Comparison of ENCODE assay signal across 28 cellular contexts in the genomic region with DNA sequence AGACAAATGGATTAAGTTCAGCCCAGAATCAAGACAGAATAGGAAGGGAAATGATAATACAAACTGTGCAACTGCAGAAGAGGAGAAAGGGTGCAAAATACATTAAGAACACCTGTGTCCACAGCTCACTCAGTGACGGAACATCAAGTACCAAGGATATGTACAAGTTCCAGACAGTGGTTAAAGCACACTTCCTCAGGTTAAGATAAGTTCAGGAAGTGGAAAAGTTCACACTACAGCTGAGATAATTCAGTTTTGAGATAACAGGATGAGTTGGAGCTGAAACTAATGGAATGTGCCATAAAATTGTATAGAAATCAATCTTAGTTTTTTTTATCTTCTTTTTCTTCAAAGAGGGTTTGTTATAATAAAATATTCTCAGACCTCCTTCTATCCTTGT.
"Had no signal": no experiment of that assay in that cellular context is flagged by ENCODE, and none has a peak within 500 bp of the region (broad histone marks: within the 10 kb centered on the region; RNA-seq: fewer than 3 reads in every experiment).

No MANE protein-coding gene starts in this region.

- H3K27ac Mint-ChIP-seq: naive thymus-derived CD8-positive, alpha-beta T cell; natural killer cell treated with Interleukin-12 subunit alpha and Interleukin-12 subunit beta and Interleukin-15 and Interleukin-18, amount 100 ng/mL, for 72 hours; nephron progenitor cell; stimulated activated memory B cell treated with anti-CD40 and anti-IgM and Interleukin-4, amounts not matched to agents 10 μg/mL and 1 μg/mL and 100 μg/mL, for 72 hours; stimulated activated naive CD8-positive, alpha-beta T cell treated with anti-CD3 and anti-CD28 coated beads, Interleukin-15, amount 100 ng/mL, for 72 hours; type B pancreatic cell had no signal

- H3K4me3 Mint-ChIP-seq: naive thymus-derived CD8-positive, alpha-beta T cell; natural killer cell treated with Interleukin-12 subunit alpha and Interleukin-12 subunit beta and Interleukin-15 and Interleukin-18, amount 100 ng/mL, for 72 hours; nephron progenitor cell; neural crest cell; stimulated activated memory B cell treated with anti-CD40 and anti-IgM and Interleukin-4, amounts not matched to agents 10 μg/mL and 1 μg/mL and 100 μg/mL, for 72 hours; stimulated activated naive CD8-positive, alpha-beta T cell treated with anti-CD3 and anti-CD28 coated beads, Interleukin-15, amount 100 ng/mL, for 72 hours; type B pancreatic cell had no signal

- DNase-seq: naive thymus-derived CD8-positive, alpha-beta T cell; nephron progenitor cell; nucleus accumbens; pancreas; right cardiac atrium; spleen; stimulated activated CD4-positive, alpha-beta T cell treated with anti-CD3 and anti-CD28 coated beads, Interleukin-12 subunit alpha, Interleukin-12 subunit beta, amount 100 ng/mL, for 4 hours; stimulated activated CD4-positive, alpha-beta T cell treated with anti-CD3 and anti-CD28 coated beads, Interleukin-1b, Interleukin-23, amount 100 ng/mL, for 48 hours; stimulated activated CD4-positive, alpha-beta T cell treated with anti-CD3 and anti-CD28 coated beads, Interleukin-4, amount 100 ng/mL, for 1 hour; stimulated activated CD4-positive, alpha-beta T cell treated with anti-CD3 and anti-CD28 coated beads, Interleukin-4, amount 100 ng/mL, for 4 hours; stimulated activated CD8-positive, alpha-beta memory T cell treated with anti-CD3 and anti-CD28 coated beads, Interleukin-4, amount 100 ng/mL, for 48 hours; stimulated activated naive CD4-positive, alpha-beta T cell; stimulated activated naive CD8-positive, alpha-beta T cell treated with anti-CD3 and anti-CD28 coated beads, Interleukin-15, amount 100 ng/mL, for 72 hours; stimulated activated naive CD8-positive, alpha-beta T cell treated with anti-CD3 and anti-CD28 coated beads, Interleukin-15, Interleukin-2, amounts not matched to agents 100 U/mL and 50 U/mL, for 24 hours; substantia nigra; testis; tibial artery; transverse colon; upper lobe of right lung; uterus had no signal

- H3K27me3 Mint-ChIP-seq: naive thymus-derived CD8-positive, alpha-beta T cell; natural killer cell treated with Interleukin-12 subunit alpha and Interleukin-12 subunit beta and Interleukin-15 and Interleukin-18, amount 100 ng/mL, for 72 hours; stimulated activated memory B cell treated with anti-CD40 and anti-IgM and Interleukin-4, amounts not matched to agents 10 μg/mL and 1 μg/mL and 100 μg/mL, for 72 hours; stimulated activated naive CD8-positive, alpha-beta T cell treated with anti-CD3 and anti-CD28 coated beads, Interleukin-15, amount 100 ng/mL, for 72 hours had no signal

- H3K4me1 Mint-ChIP-seq: naive thymus-derived CD8-positive, alpha-beta T cell; nephron progenitor cell; neural crest cell; stimulated activated memory B cell treated with anti-CD40 and anti-IgM and Interleukin-4, amounts not matched to agents 10 μg/mL and 1 μg/mL and 100 μg/mL, for 72 hours; stimulated activated naive CD8-positive, alpha-beta T cell treated with anti-CD3 and anti-CD28 coated beads, Interleukin-15, amount 100 ng/mL, for 72 hours had no signal

- H3K36me3 Mint-ChIP-seq: naive thymus-derived CD8-positive, alpha-beta T cell; natural killer cell treated with Interleukin-12 subunit alpha and Interleukin-12 subunit beta and Interleukin-15 and Interleukin-18, amount 100 ng/mL, for 72 hours; stimulated activated memory B cell treated with anti-CD40 and anti-IgM and Interleukin-4, amounts not matched to agents 10 μg/mL and 1 μg/mL and 100 μg/mL, for 72 hours; type B pancreatic cell had no signal

- H3K4me3 ChIP-seq: pancreas, prostate gland, skin epidermis, smooth muscle cell, spleen, suprapubic skin, testis, tibial artery, transverse colon, upper lobe of right lung, uterus had no signal

- H3K9me3 Mint-ChIP-seq: nephron progenitor cell, neural crest cell, type B pancreatic cell had no signal
